ENCODE assay signal across 23 cellular contexts in the genomic region with DNA sequence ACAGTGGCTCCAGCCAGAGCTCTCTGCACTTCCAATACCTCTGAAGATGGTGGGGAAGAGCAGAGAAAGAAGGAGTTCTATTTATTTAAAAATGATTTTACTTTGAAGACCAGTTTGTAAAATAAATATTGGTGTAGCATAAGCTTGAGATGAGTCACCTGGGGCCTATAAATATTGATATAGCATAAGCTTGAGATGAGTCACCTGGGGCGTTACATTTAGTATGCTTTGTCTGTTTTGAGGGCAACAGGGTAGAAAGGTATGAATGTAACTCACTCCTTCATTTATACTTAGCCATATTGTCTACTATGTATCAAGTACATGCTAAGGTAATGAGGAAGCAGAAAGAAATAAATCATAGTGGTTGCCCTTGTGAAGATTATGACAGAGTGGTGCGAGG. TPM values are rescaled to one million over a fixed set of nuclear protein-coding genes. Genes with fewer than 3 reads are reported as not detected.
A peak's percentile ranks its signal among the peaks of the same experiment; 100 is the strongest.
DNase-seq lines count a peak whose midpoint lies in the region; ATAC-seq and TF ChIP-seq lines count a peak whose summit lies in the region.
"Had no signal": no experiment of that assay in that cellular context is flagged by ENCODE, and none has a peak within 500 bp of the region (broad histone marks: within the 10 kb centered on the region; RNA-seq: fewer than 3 reads in every experiment).

No MANE protein-coding gene starts in this region.

- intact Hi-C loops in aorta (cut with DNase I): loop anchor here in 1 of 2 donors (10.0 kb wide), 1 partner anchor 215 kb away; no protein-coding TSS in a partner anchor

- H3K79me2 ChIP-seq in hepatocyte: no peaks in the 10 kb centered on the region

- no peaks in the 10 kb centered on the region for H3K9me2 ChIP-seq in hepatocyte (replicated peaks; ENCODE audit: insufficient read depth)

- no peaks in the 10 kb centered on the region for H3K36me3 ChIP-seq in RWPE2 (ENCODE audit: low read depth)
- H3K36me3 ChIP-seq in hepatocyte (replicated peaks; ENCODE audit: insufficient read depth, low read depth): no peaks in the 10 kb centered on the region
- H3K36me3 ChIP-seq in Peyer's patch: no peaks in the 10 kb centered on the region
- no peaks in the 10 kb centered on the region for H3K36me3 ChIP-seq in aorta (ENCODE audit: control insufficient read depth in 1 of 2, insufficient read depth in 2 of 2, low read length in 1 of 2)
- H3K36me3 ChIP-seq: sigmoid colon, transverse colon had no signal

- no peak overlapping the region for H3K27ac ChIP-seq in RWPE2 (ENCODE audit: poor library complexity, severe bottlenecking)
- H3K27ac ChIP-seq in hepatocyte: peak overlapping the region; percentile 62
- H3K27ac ChIP-seq in Peyer's patch: no peak overlapping the region
- H3K27ac ChIP-seq in aorta (ENCODE audit: low read depth in 1 of 2, low read length in 2 of 2): no peak overlapping the region
- H3K27ac ChIP-seq: sigmoid colon, SK-N-MC, transverse colon had no signal

- peaks cover 2% of the 10 kb centered on the region for H3K9me3 ChIP-seq in RWPE2 (ENCODE audit: severe bottlenecking)
- no peaks in the 10 kb centered on the region for H3K9me3 ChIP-seq in hepatocyte (ENCODE audit: low read depth)
- no peaks in the 10 kb centered on the region for H3K9me3 ChIP-seq in Peyer's patch
- H3K9me3 ChIP-seq in aorta (ENCODE audit: control insufficient read depth, low read length): no peaks in the 10 kb centered on the region
- H3K9me3 ChIP-seq: sigmoid colon, transverse colon had no signal

- H3K4me2 ChIP-seq in hepatocyte: no peak overlapping the region

- H2AFZ ChIP-seq in hepatocyte: no peak overlapping the region

- peaks cover 4% of the 10 kb centered on the region for H3K4me1 ChIP-seq in RWPE2 (ENCODE audit: insufficient read depth, poor library complexity, severe bottlenecking)
- no peaks in the 10 kb centered on the region for H3K4me1 ChIP-seq in hepatocyte (ENCODE audit: insufficient read depth)
- no peaks in the 10 kb centered on the region for H3K4me1 ChIP-seq in Peyer's patch
- H3K4me1 ChIP-seq in aorta (ENCODE audit: control insufficient read depth in 1 of 2, insufficient read depth in 2 of 2, low read length in 2 of 2): no peaks in the 10 kb centered on the region
- H3K4me1 ChIP-seq: sigmoid colon, transverse colon had no signal

- DNase-seq in DMS53 (lab: John Stamatoyannopoulos, UW): peak; percentile 99
- no peak for DNase-seq in RWPE2 (ENCODE audit: low spot score)
- DNase-seq in hepatocyte (ENCODE audit: low spot score): peak; percentile 59
- DNase-seq in Peyer's patch: no peak
- DNase-seq in NCI-H2081 treated with DMSO at 0.1 percent for 48 hours (lab: John Stamatoyannopoulos, UW): no peak
- DNase-seq in aorta: no peak
- DNase-seq: activated CD4-positive, alpha-beta T cell treated with anti-CD3 and anti-CD28 coated beads for 48 hours; activated naive CD4-positive, alpha-beta T cell treated with anti-CD3 and anti-CD28 coated beads, Interleukin-2, amount 50 U/mL, for 16 hours; activated T-cell treated with anti-CD3 and anti-CD28 coated beads, Interleukin-2, amount 50 U/mL, for 48 hours; dermis blood vessel endothelial cell; GDM1; mammary epithelial cell; NK-92 treated with Interleukin-12 subunit alpha and Interleukin-12 subunit beta, amount 100 ng/mL, for 24 hours; sigmoid colon; stimulated activated CD4-positive, alpha-beta T cell treated with anti-CD3 and anti-CD28 coated beads, Interleukin-15, amount 100 ng/mL, for 24 hours; T-helper 17 cell; transverse colon had no signal

- ATAC-seq in GM18868 (IDR thresholded peaks at IDR 0.05; ENCODE audit: unreplicated experiment) (peak; percentile 72), RWPE2 (ENCODE audit: low read depth) (peak; percentile 45; the same call in 1 of the 3 replicates), aorta (ENCODE audit: low FRiP score) (no peak)
- ATAC-seq: Panc1, T-helper 17 cell had no signal

- H3K4me3 ChIP-seq in RWPE2 (ENCODE audit: severe bottlenecking): no peak overlapping the region
- no peak overlapping the region for H3K4me3 ChIP-seq in hepatocyte
- no peak overlapping the region for H3K4me3 ChIP-seq in Peyer's patch
- no peak overlapping the region for H3K4me3 ChIP-seq in aorta (ENCODE audit: low read length in 2 of 2)
- H3K4me3 ChIP-seq: sigmoid colon, SK-N-MC, transverse colon had no signal

- H4K20me1 ChIP-seq in hepatocyte (ENCODE audit: insufficient read depth, poor library complexity, severe bottlenecking): no peaks in the 10 kb centered on the region

- TF ChIP-seq CTCF in RWPE2 (IDR thresholded peaks at IDR 0.05; ENCODE audit: poor library complexity, severe bottlenecking) (no peak), hepatocyte (IDR thresholded peaks at IDR 0.05; ENCODE audit: poor library complexity) (no peak), Peyer's patch (IDR thresholded peaks at IDR 0.05) (no peak)

- WGBS in hepatocyte (ENCODE audit: low lambda C conversion rate, missing lambda C conversion rate): 84% methylated on average over 2 of the region's 2 CpGs
- WGBS in aorta, 2 donors: 90 to 94% methylated on average over 2 of the region's 2 CpGs

- H3K27me3 ChIP-seq in RWPE2 (ENCODE audit: insufficient read depth, poor library complexity, severe bottlenecking): no peaks in the 10 kb centered on the region
- no peaks in the 10 kb centered on the region for H3K27me3 ChIP-seq in hepatocyte
- no peaks in the 10 kb centered on the region for H3K27me3 ChIP-seq in Peyer's patch
- H3K27me3 ChIP-seq in aorta (ENCODE audit: control insufficient read depth in 1 of 2, insufficient read depth in 2 of 2, low read length in 1 of 2): no peaks in the 10 kb centered on the region
- H3K27me3 ChIP-seq: sigmoid colon, transverse colon had no signal

- TF ChIP-seq POLR2A in Peyer's patch (IDR thresholded peaks at IDR 0.05): no peak

RNA-seq across cellular contexts. Expression of gene SULT1C4, which starts 7.7 kb away (rescaled TPM):
- 14.0 and 17.8 TPM in 2 replicates for total RNA-seq in hepatocyte
- polyA plus RNA-seq in hepatocyte: 14.8 and 17.3 TPM in 2 replicates
- total RNA-seq in Peyer's patch: 1 to 10 TPM in 3 of 4 donors, not detected in 1; 1.3 to 5.8 (median 1.9) TPM
- total RNA-seq in aorta: 10 to 100 TPM in 1 of 2 donors, 1 to 10 TPM in 1; 4.2 to 10.3 TPM
- 1 to 10 TPM in 1 of 2 donors, not detected in 1; 2.7 TPM for polyA plus RNA-seq in aorta
- total RNA-seq: M059J, mammary epithelial cell, NCI-H460 had no signal
- polyA plus RNA-seq: IgD-negative memory B cell, mammary epithelial cell had no signal

Comparison
In these comparisons a context has a peak if more than half of its experiments do, and no peak if none do; other contexts are left out.
1. DNase-seq: peak in DMS53 (single experiment) and hepatocyte (single experiment); none in RWPE2 (single experiment), Peyer's patch (0 of 3), NCI-H2081 treated with DMSO at 0.1 percent for 48 hours (single experiment) and aorta (0 of 2).